ENCODE assay signal across 17 cellular contexts in genomic region chr20:31652917-31653385, GRCh38. TPM values are rescaled to one million over a fixed set of nuclear protein-coding genes. Genes with fewer than 3 reads are reported as not detected.
DNase-seq lines count a peak whose midpoint lies in the region; ATAC-seq and TF ChIP-seq lines count a peak whose summit lies in the region.
"Had no signal": no experiment of that assay in that cellular context is flagged by ENCODE, and none has a peak within 500 bp of the region (broad histone marks: within the 10 kb centered on the region; RNA-seq: fewer than 3 reads in every experiment).

No MANE protein-coding gene starts in this region.

- TF ChIP-seq CTCF in MCF 10A (IDR thresholded peaks at IDR 0.05; ENCODE audit: unreplicated experiment) (no peak), mammary epithelial cell (conservative IDR thresholded peaks at IDR 0.05 in 1 of 2, IDR thresholded peaks at IDR 0.05 in 1 of 2; ENCODE audit: extremely low read depth in 1 of 2, insufficient read depth in 1 of 2, low read depth in 1 of 2, low read length in 2 of 2) (no peak), choroid plexus epithelial cell (conservative IDR thresholded peaks at IDR 0.05; ENCODE audit: low read depth, low read length) (no peak)

- H3K4me2 ChIP-seq in mammary epithelial cell (ENCODE audit: insufficient read depth, low read depth, low read length) = no peak overlapping the region
- peak overlapping the region; percentile 56 for H3K4me2 ChIP-seq in skeletal muscle satellite cell (ENCODE audit: low read length)

- BruUV-seq in MCF 10A (replicated peaks; lab: Mats Ljungman, UMichigan) (no TSS peak), mammary epithelial cell (replicated peaks; lab: Mats Ljungman, UMichigan) (no TSS peak)

- H3K36me3 ChIP-seq in mammary epithelial cell (ENCODE audit: insufficient read depth, low read length) (no peaks in the 10 kb centered on the region), skeletal muscle satellite cell (ENCODE audit: insufficient read depth, low read length) (no peaks in the 10 kb centered on the region), aorta (ENCODE audit: control insufficient read depth in 1 of 2, insufficient read depth in 2 of 2, low read length in 1 of 2) (no peaks in the 10 kb centered on the region)
- H3K36me3 ChIP-seq: upper lobe of right lung had no signal

- H3K79me2 ChIP-seq in mammary epithelial cell (ENCODE audit: insufficient read depth, low read length) = no peaks in the 10 kb centered on the region

- H3K9ac ChIP-seq in mammary epithelial cell (ENCODE audit: insufficient read depth, low read length) (no peak overlapping the region), skeletal muscle satellite cell (ENCODE audit: low read depth, low read length) (no peak overlapping the region)

- H3K4me1 ChIP-seq in mammary epithelial cell (ENCODE audit: insufficient read depth, low read length) (no peaks in the 10 kb centered on the region), skeletal muscle satellite cell (ENCODE audit: control insufficient read depth, insufficient read depth, low read length) (peaks cover 20% of the 10 kb centered on the region), aorta (ENCODE audit: control insufficient read depth in 1 of 2, insufficient read depth in 2 of 2, low read length in 2 of 2) (no peaks in the 10 kb centered on the region)
- H3K4me1 ChIP-seq: upper lobe of right lung had no signal

- no peak for ATAC-seq in HG02885 (IDR thresholded peaks at IDR 0.05; ENCODE audit: poor library complexity, unreplicated experiment)
- ATAC-seq in aorta (ENCODE audit: low FRiP score) = no peak
- ATAC-seq: upper lobe of right lung had no signal

- H3K27ac ChIP-seq in mammary epithelial cell (ENCODE audit: insufficient read depth, low read depth, low read length) (no peak overlapping the region), aorta (ENCODE audit: low read depth in 1 of 2, low read length in 2 of 2) (no peak overlapping the region)
- H3K27ac ChIP-seq: upper lobe of right lung had no signal

- H3K4me3 Mint-ChIP-seq in MCF 10A (ENCODE audit: unreplicated experiment) = peak overlapping the region; percentile 2
- H3K4me3 Mint-ChIP-seq: memory B cell had no signal

- H3K27me3 Mint-ChIP-seq in MCF 10A (ENCODE audit: insufficient read depth, unreplicated experiment) = no peaks in the 10 kb centered on the region
- H3K27me3 Mint-ChIP-seq: memory B cell had no signal

- H3K27ac Mint-ChIP-seq in MCF 10A (ENCODE audit: low read depth, unreplicated experiment) = peak overlapping the region; percentile 57
- H3K27ac Mint-ChIP-seq: memory B cell had no signal

- peaks cover 12% of the 10 kb centered on the region for H3K4me1 Mint-ChIP-seq in MCF 10A (ENCODE audit: insufficient read depth, unreplicated experiment)

- 60% methylated on average over 5 of the region's 5 CpGs for WGBS in mammary epithelial cell (ENCODE audit: low coverage, missing lambda C conversion rate)
- 4 to 5% methylated on average over 5 of the region's 5 CpGs for WGBS in aorta, 2 donors

- peak; percentile 83 for DNase-seq in MCF 10A (ENCODE audit: unreplicated experiment)
- no peak for DNase-seq in mammary epithelial cell
- peak; percentile 82 for DNase-seq in NCI-H1105 (lab: John Stamatoyannopoulos, UW)
- peak; percentile 33 for DNase-seq in choroid plexus epithelial cell (ENCODE audit: low read depth)
- no peak for DNase-seq in aorta
- no peak for DNase-seq in HT-29 (ENCODE audit: low spot score)
- DNase-seq: activated CD8-positive, alpha-beta memory T cell treated with anti-CD3 and anti-CD28 coated beads, Interleukin-2, amount 50 U/mL, for 4 hours; effector memory CD4-positive, alpha-beta T cell; GF-D8; Kasumi-1; NCI-H524; nucleus accumbens; SIG-M5; upper lobe of right lung had no signal

- intact Hi-C loops in MCF 10A (cut with micrococcal nuclease) (no loop called here), mammary epithelial cell (cut with micrococcal nuclease) (no loop called here), aorta (cut with DNase I) (loop anchor here in 1 of 2 donors (10.0 kb wide), 1 partner anchor 152 kb away; no protein-coding TSS in a partner anchor)

- H3K27me3 ChIP-seq in mammary epithelial cell (ENCODE audit: insufficient read depth, low read length) (no peaks in the 10 kb centered on the region), skeletal muscle satellite cell (ENCODE audit: control insufficient read depth, insufficient read depth, low read length) (no peaks in the 10 kb centered on the region), aorta (ENCODE audit: control insufficient read depth in 1 of 2, insufficient read depth in 2 of 2, low read length in 1 of 2) (no peaks in the 10 kb centered on the region)
- H3K27me3 ChIP-seq: upper lobe of right lung had no signal

- H3K9me3 ChIP-seq in mammary epithelial cell (replicated peaks; ENCODE audit: insufficient read depth, low read length) = no peaks in the 10 kb centered on the region
- H3K9me3 ChIP-seq in skeletal muscle satellite cell (replicated peaks; ENCODE audit: low read length) = no peaks in the 10 kb centered on the region
- no peaks in the 10 kb centered on the region for H3K9me3 ChIP-seq in aorta (ENCODE audit: control insufficient read depth, low read length)
- H3K9me3 ChIP-seq: upper lobe of right lung had no signal

- H2AFZ ChIP-seq in mammary epithelial cell (ENCODE audit: low read depth, low read length) = no peak overlapping the region

- CTCF ChIA-PET in MCF 10A (lab: Yijun Ruan, JAX) (interaction anchor here (0.8 to 6.8 kb wide), 7 partner anchors 9 to 92 kb away, joined by 3 to 73 read pairs (median 4); partner anchors contain the start of gene BCL2L1), mammary epithelial cell (lab: Charles Lee; ENCODE audit: low non-redundant PET) (no interaction called here)

- dilution Hi-C loops in mammary epithelial cell (cut with HindIII; ENCODE audit: low sequenced_read_pairs) = loop anchor here (5.0 to 10.0 kb wide), 2 partner anchors 34 to 72 kb away; partner anchors contain the start of gene BCL2L1

- H4K20me1 ChIP-seq in mammary epithelial cell (ENCODE audit: insufficient read depth, low read length) = no peaks in the 10 kb centered on the region

- no peaks in the 10 kb centered on the region for H3K36me3 Mint-ChIP-seq in MCF 10A (ENCODE audit: insufficient read depth, unreplicated experiment)
- H3K36me3 Mint-ChIP-seq: memory B cell had no signal

- POLR2A ChIA-PET in MCF 10A (lab: Yijun Ruan, JAX) = interaction anchor here (0.5 to 5.7 kb wide), 19 partner anchors 9 to 836 kb away, joined by 3 to 51 read pairs (median 4); partner anchors contain the start of genes BCL2L1 and TPX2

- in situ Hi-C loops in mammary epithelial cell (cut with MboI; ENCODE audit: low sequenced_read_pairs in 2 of 2) = no loop called here

- H3K4me3 ChIP-seq in mammary epithelial cell (replicated peaks in 1 of 3; ENCODE audit: insufficient read depth in 1 of 3, low read depth in 2 of 3, low read length in 3 of 3) = no peak overlapping the region
- H3K4me3 ChIP-seq in choroid plexus epithelial cell (ENCODE audit: low read depth, low read length) = no peak overlapping the region
- H3K4me3 ChIP-seq in skeletal muscle satellite cell (ENCODE audit: low read length) = no peak overlapping the region
- H3K4me3 ChIP-seq in aorta (ENCODE audit: low read length in 2 of 2) = no peak overlapping the region
- H3K4me3 ChIP-seq: upper lobe of right lung had no signal

- H3K9me3 Mint-ChIP-seq in MCF 10A (ENCODE audit: unreplicated experiment) = no peaks in the 10 kb centered on the region
- H3K9me3 Mint-ChIP-seq: memory B cell had no signal

RNA-seq across cellular contexts. Expression of gene COX4I2, which starts 15.2 kb away (rescaled TPM):
- total RNA-seq in MCF 10A (2022) = not detected in 2 replicates
- not detected for total RNA-seq in mammary epithelial cell
- not detected for polyA plus RNA-seq in mammary epithelial cell
- polyA minus RNA-seq in mammary epithelial cell = not detected
- total RNA-seq in skeletal muscle satellite cell (2012; rRNA removed) = 0.44 and 0.76 TPM in 2 replicates
- total RNA-seq in aorta = 1 to 10 TPM; 5.2 to 9.5 TPM
- polyA plus RNA-seq in aorta = 1 to 10 TPM in 1 of 2 donors, not detected in 1; 2.0 TPM
- total RNA-seq in HT-29 (2014; rRNA removed; shearing (Covaris generic)) = not detected in 2 replicates

RNA-seq across cellular contexts. Expression of gene ID1, which starts 47.9 kb away (rescaled TPM):
- total RNA-seq in MCF 10A (2022) (35.7 and 38.4 TPM in 2 replicates), mammary epithelial cell (10 to 100 TPM; 66.2 to 86.1 TPM), aorta (100 to 1,000 TPM; 170 to 396 TPM)
- polyA plus RNA-seq in mammary epithelial cell (206 TPM), aorta (100 to 1,000 TPM; 163 to 382 TPM)
- polyA minus RNA-seq in mammary epithelial cell = 20.0 TPM
- 159 and 207 TPM in 2 replicates for total RNA-seq in skeletal muscle satellite cell (2012; rRNA removed)
- total RNA-seq in HT-29 (2014; rRNA removed; shearing (Covaris generic)) = 1,531 and 1,848 TPM in 2 replicates

Comparison
In these comparisons a context has a peak if more than half of its experiments do, and no peak if none do; other contexts are left out.
1. DNase-seq: peak in MCF 10A (single experiment), NCI-H1105 (single experiment) and choroid plexus epithelial cell (single experiment); none in mammary epithelial cell (single experiment), aorta (0 of 2) and HT-29 (single experiment).